In genomic region chr11:14251754-14252153, GRCh38 we compare ENCODE assay signal across 25 cellular contexts.
"Had no signal": no experiment of that assay in that cellular context is flagged by ENCODE, and none has a peak within 500 bp of the region (broad histone marks: within the 10 kb centered on the region; RNA-seq: fewer than 3 reads in every experiment).

No MANE protein-coding gene starts in this region.

- DNase-seq: colonic mucosa; cortex of kidney; dermis blood vessel endothelial cell; dorsolateral prefrontal cortex; effector CD4-positive, alpha-beta T cell; effector CD8-positive, alpha-beta T cell; effector memory CD4-positive, alpha-beta T cell; effector memory CD8-positive, alpha-beta T cell; erythroblast; esophagus squamous epithelium; foreskin fibroblast; foreskin keratinocyte; foreskin melanocyte; gastrocnemius medialis; glutamatergic neuron; heart left ventricle; heart right ventricle had no signal

- ATAC-seq: effector memory CD8-positive, alpha-beta T cell; esophagus mucosa; foreskin keratinocyte; gastrocnemius medialis; heart left ventricle; heart right ventricle had no signal

- H3K4me1 ChIP-seq: colonic mucosa, foreskin keratinocyte, gastrocnemius medialis had no signal

- FAIRE-seq: colon, endometrium, endothelial cell of umbilical vein, frontal cortex had no signal

- H3K27me3 ChIP-seq: colonic mucosa had no signal

- H3K36me3 ChIP-seq: colonic mucosa, esophagus muscularis mucosa, esophagus squamous epithelium, gastrocnemius medialis had no signal

- H3K4me3 ChIP-seq: colonic mucosa, coronary artery, dorsolateral prefrontal cortex, esophagus muscularis mucosa, esophagus squamous epithelium, gastrocnemius medialis, heart left ventricle, heart right ventricle had no signal

- H3K27ac ChIP-seq: colonic mucosa, coronary artery, dorsolateral prefrontal cortex, epithelial cell of prostate, esophagus muscularis mucosa, esophagus squamous epithelium, foreskin keratinocyte, gastrocnemius medialis, heart left ventricle, heart right ventricle had no signal

- H3K9me3 ChIP-seq: colonic mucosa, esophagus muscularis mucosa, esophagus squamous epithelium, gastrocnemius medialis, heart left ventricle, heart right ventricle had no signal
